Comparison of ENCODE assay signal across 24 cellular contexts in genomic region chr10:86391986-86392722, GRCh38. TPM values are rescaled to one million over a fixed set of nuclear protein-coding genes. Genes with fewer than 3 reads are reported as not detected.
DNase-seq lines count a peak whose midpoint lies in the region; ATAC-seq and TF ChIP-seq lines count a peak whose summit lies in the region.
"Had no signal": no experiment of that assay in that cellular context is flagged by ENCODE, and none has a peak within 500 bp of the region (broad histone marks: within the 10 kb centered on the region; RNA-seq: fewer than 3 reads in every experiment).

No MANE protein-coding gene starts in this region.

- no peak for TF ChIP-seq POLR2A in heart left ventricle (IDR thresholded peaks at IDR 0.05)

- ATAC-seq in heart left ventricle (peak in 3 of 4 donors; percentile 6 to 29 (median 12)), left cardiac atrium (no peak), GM21526 (IDR thresholded peaks at IDR 0.05; ENCODE audit: low FRiP score, unreplicated experiment) (peak; percentile 12), HG03442 (IDR thresholded peaks at IDR 0.05; ENCODE audit: unreplicated experiment) (peak; percentile 2), upper lobe of right lung (peak; percentile 5)
- ATAC-seq: T-cell had no signal

- H3K27ac Mint-ChIP-seq in CD8-positive, alpha-beta memory T cell: peak overlapping the region in 1 of 8 donors; percentile 73
- H3K27ac Mint-ChIP-seq: activated B cell treated with CpG ODN at 0.5 μM for 24 hours; activated naive CD8-positive, alpha-beta T cell; memory B cell; stimulated activated naive CD8-positive, alpha-beta T cell treated with anti-CD3 and anti-CD28 coated beads, Interleukin-15, Interleukin-2, amounts not matched to agents 100 ng/mL and 50 ng/mL, for 24 hours; T-cell had no signal

- H3K27ac ChIP-seq in heart left ventricle (no peak overlapping the region), upper lobe of right lung (no peak overlapping the region)
- no peak overlapping the region for H3K27ac ChIP-seq in CD8-positive, alpha-beta memory T cell (ENCODE audit: low read depth, low read length)
- H3K27ac ChIP-seq: neutrophil, vagina had no signal

- CTCF ChIA-PET in CD8-positive, alpha-beta memory T cell (lab: Charles Lee): interaction anchor here (1.0 to 1.7 kb wide), 2 partner anchors 8 to 194 kb away, joined by 3 to 6 read pairs; no protein-coding TSS in a partner anchor

- no peaks in the 10 kb centered on the region for H3K9me3 Mint-ChIP-seq in CD8-positive, alpha-beta memory T cell
- H3K9me3 Mint-ChIP-seq: activated B cell treated with CpG ODN at 0.5 μM for 24 hours; memory B cell; stimulated activated naive CD8-positive, alpha-beta T cell treated with anti-CD3 and anti-CD28 coated beads, Interleukin-15, Interleukin-2, amounts not matched to agents 100 ng/mL and 50 ng/mL, for 24 hours; T-cell had no signal

- no peak for DNase-seq in heart left ventricle
- no peak for DNase-seq in left cardiac atrium
- DNase-seq in upper lobe of right lung: no peak
- no peak for DNase-seq in CD8-positive, alpha-beta memory T cell
- no peak for DNase-seq in islet precursor cell
- DNase-seq in epidermal melanocyte (ENCODE audit: insufficient read length, low spot score): no peak
- DNase-seq: activated B cell treated with CpG ODN at 0.5 μM for 24 hours; activated CD8-positive, alpha-beta memory T cell treated with anti-CD3 and anti-CD28 coated beads, Interleukin-2, amount 50 U/mL, for 4 hours; central memory CD4-positive, alpha-beta T cell; COR-L47; foreskin fibroblast; GOT3; NCI-H2081; T-cell had no signal

- H3K9me3 ChIP-seq in heart left ventricle: no peaks in the 10 kb centered on the region
- H3K9me3 ChIP-seq in upper lobe of right lung: no peaks in the 10 kb centered on the region
- no peaks in the 10 kb centered on the region for H3K9me3 ChIP-seq in CD8-positive, alpha-beta memory T cell (ENCODE audit: low read length)
- H3K9me3 ChIP-seq: neutrophil, vagina had no signal

- peaks cover 4 to 9% (median 8%) of the 10 kb centered on the region in 3 donors for H3K4me1 Mint-ChIP-seq in CD8-positive, alpha-beta memory T cell

- H3K4me1 ChIP-seq in heart left ventricle: peaks cover 0 to 9% (median 4%) of the 10 kb centered on the region in 12 donors
- peaks cover 7% of the 10 kb centered on the region for H3K4me1 ChIP-seq in upper lobe of right lung
- peaks cover 5% of the 10 kb centered on the region for H3K4me1 ChIP-seq in CD8-positive, alpha-beta memory T cell (ENCODE audit: insufficient read depth, low read length)

- TF ChIP-seq CTCF in heart left ventricle (IDR thresholded peaks at IDR 0.05): no peak
- no peak for TF ChIP-seq CTCF in upper lobe of right lung (IDR thresholded peaks at IDR 0.05)

- no peaks in the 10 kb centered on the region for H3K36me3 Mint-ChIP-seq in CD8-positive, alpha-beta memory T cell
- H3K36me3 Mint-ChIP-seq: activated naive CD8-positive, alpha-beta T cell; memory B cell; T-cell had no signal

- H3K36me3 ChIP-seq in heart left ventricle: no peaks in the 10 kb centered on the region
- no peaks in the 10 kb centered on the region for H3K36me3 ChIP-seq in upper lobe of right lung
- no peaks in the 10 kb centered on the region for H3K36me3 ChIP-seq in CD8-positive, alpha-beta memory T cell (ENCODE audit: insufficient read depth, low read length)
- H3K36me3 ChIP-seq: neutrophil, vagina had no signal

- POLR2A ChIA-PET in CD8-positive, alpha-beta memory T cell (lab: Charles Lee): interaction anchor here (0.6 kb wide), 1 partner anchor 320 kb away, joined by 5 read pairs; no protein-coding TSS in a partner anchor

- H3K27me3 Mint-ChIP-seq in CD8-positive, alpha-beta memory T cell: peaks cover 22 to 29% of the 10 kb centered on the region in 2 donors

- H3K4me3 Mint-ChIP-seq in CD8-positive, alpha-beta memory T cell: no peak overlapping the region
- H3K4me3 Mint-ChIP-seq: activated B cell treated with CpG ODN at 0.5 μM for 24 hours; activated naive CD8-positive, alpha-beta T cell; memory B cell; stimulated activated naive CD8-positive, alpha-beta T cell treated with anti-CD3 and anti-CD28 coated beads, Interleukin-15, Interleukin-2, amounts not matched to agents 100 ng/mL and 50 ng/mL, for 24 hours; T-cell had no signal

- WGBS in heart left ventricle, 4 donors: 71 to 75% (median 72%) methylated on average over 10 to 12 of the region's 12 CpGs

- H3K4me3 ChIP-seq in heart left ventricle (no peak overlapping the region), upper lobe of right lung (no peak overlapping the region)
- no peak overlapping the region for H3K4me3 ChIP-seq in CD8-positive, alpha-beta memory T cell (ENCODE audit: low read length)
- H3K4me3 ChIP-seq: skin epidermis, vagina had no signal

- H3K27me3 ChIP-seq in heart left ventricle: peaks cover 7 to 53% (median 23%) of the 10 kb centered on the region in 9 donors
- H3K27me3 ChIP-seq in upper lobe of right lung: peaks cover 57% of the 10 kb centered on the region
- no peaks in the 10 kb centered on the region for H3K27me3 ChIP-seq in CD8-positive, alpha-beta memory T cell (ENCODE audit: insufficient read depth, low read length, poor library complexity, severe bottlenecking)
- H3K27me3 ChIP-seq: vagina had no signal

- intact Hi-C loops in heart left ventricle (cut with DNase I) (no loop called here), left cardiac atrium (cut with DNase I) (no loop called here), upper lobe of right lung (cut with DNase I) (loop anchor here (10.0 kb wide), 1 partner anchor 203 kb away; no protein-coding TSS in a partner anchor)

RNA-seq across cellular contexts. Expression of gene GRID1, which starts 25.6 kb away (rescaled TPM):
- 1 to 10 TPM in 8 of 9 donors, under 1 TPM in 1; 0.93 to 3.4 (median 1.6) TPM for total RNA-seq in heart left ventricle
- 1 to 10 TPM in 1 of 2 donors, under 1 TPM in 1; 0.69 to 1.7 TPM for polyA plus RNA-seq in heart left ventricle
- total RNA-seq in left cardiac atrium: under 1 TPM; 0.52 to 0.59 TPM
- 3.0 TPM for total RNA-seq in upper lobe of right lung
- not detected for total RNA-seq in CD8-positive, alpha-beta memory T cell
- not detected for polyA plus RNA-seq in CD8-positive, alpha-beta memory T cell
- total RNA-seq: activated B cell treated with CpG ODN at 0.5 μM for 24 hours, MCF 10A, RPMI7951 had no signal

Comparison
In these comparisons a context has a peak if more than half of its experiments do, and no peak if none do; other contexts are left out.
1. ATAC-seq: peak in heart left ventricle (3 of 4), GM21526 (single experiment), HG03442 (single experiment) and upper lobe of right lung (single experiment); none in left cardiac atrium (0 of 2).